In the genomic region with DNA sequence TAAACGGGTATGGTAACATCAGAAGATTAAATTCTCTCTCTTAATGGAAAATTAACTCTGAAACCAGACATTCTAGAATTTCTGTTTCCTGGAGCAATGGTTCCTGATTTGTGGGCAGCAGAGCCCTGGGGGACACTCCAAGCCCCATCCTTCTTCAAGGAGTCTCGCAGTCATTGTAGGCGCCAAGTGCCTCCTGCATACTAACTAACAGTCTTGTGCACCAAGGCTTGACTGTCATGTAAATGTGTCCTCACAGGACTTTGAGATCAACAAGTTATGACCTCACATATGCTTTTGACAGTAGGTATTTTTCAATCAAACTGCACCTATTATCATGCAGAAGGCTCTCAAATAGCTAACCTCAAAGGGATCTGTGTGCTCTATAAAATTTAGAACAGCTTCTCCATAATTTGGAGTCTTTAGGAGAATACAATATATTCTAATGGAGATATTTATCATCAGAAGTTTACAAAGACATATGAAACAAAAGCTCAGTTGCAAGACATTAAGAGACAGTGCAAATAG, we compare ENCODE assay signal across 35 cellular contexts.
"Had no signal": no experiment of that assay in that cellular context is flagged by ENCODE, and none has a peak within 500 bp of the region (broad histone marks: within the 10 kb centered on the region; RNA-seq: fewer than 3 reads in every experiment).

No MANE protein-coding gene starts in this region.

- H3K9me3 ChIP-seq: MG63 had no signal

- H3K27me3 ChIP-seq: MG63 had no signal

- H3K9ac ChIP-seq: KMS-11 had no signal

- H3K36me3 ChIP-seq: MG63 had no signal

- DNase-seq: Karpas-422, Kasumi-1, MG63, MM.1S, MV-4-11, NCI-H1048, NCI-H1092, NCI-H1092 treated with DMSO at 0.1 percent for 48 hours, NCI-H1105, NCI-H1105 treated with DMSO at 0.1 percent for 48 hours, NCI-H1417, NCI-H1417 treated with DMSO at 0.1 percent for 48 hours, NCI-H1436, NCI-H1436 treated with DMSO at 0.1 percent for 48 hours, NCI-H146, NCI-H1694, NCI-H1694 treated with DMSO at 0.1 percent for 48 hours, NCI-H187, NCI-H187 treated with DMSO at 0.1 percent for 48 hours, NCI-H1930, NCI-H2029, NCI-H2029 treated with DMSO at 0.1 percent for 48 hours, NCI-H2081, NCI-H2081 treated with DMSO at 0.1 percent for 48 hours, NCI-H2107, NCI-H2171, NCI-H2171 treated with DMSO at 0.1 percent for 48 hours, NCI-H2227 treated with DMSO at 0.1 percent for 48 hours, NCI-H226, NCI-H345, NCI-H446, NCI-H446 treated with DMSO at 0.1 percent for 48 hours, NCI-H510A, NCI-H510A treated with DMSO at 0.1 percent for 48 hours had no signal

- H3K4me2 ChIP-seq: KMS-11 had no signal

- H3K4me3 ChIP-seq: MG63 had no signal

- H3K27ac ChIP-seq: KMS-11 had no signal
